In the genomic region with DNA sequence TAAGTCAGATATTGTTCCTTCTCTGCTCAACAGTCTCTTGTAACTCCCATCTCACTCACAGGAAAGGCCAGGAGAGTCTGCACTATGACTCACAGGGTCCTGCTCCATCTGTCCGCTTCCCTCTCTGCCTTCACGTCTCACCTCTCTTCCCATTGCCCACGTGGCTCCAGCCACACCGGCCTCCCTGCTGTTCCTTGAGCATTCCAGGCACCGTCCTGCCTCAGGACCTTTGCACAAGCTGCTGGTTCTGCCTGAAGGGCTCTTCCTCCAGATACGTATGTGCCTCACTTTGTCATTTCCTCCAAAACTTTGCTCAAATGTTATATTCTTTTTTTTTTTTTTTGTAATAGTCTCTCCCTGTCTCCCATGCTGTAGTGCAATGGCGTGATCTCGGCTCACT, we compare ENCODE assay signal across 1 cellular context.
A peak's percentile ranks its signal among the peaks of the same experiment; 100 is the strongest.
TF ChIP-seq lines count a peak whose summit lies in the region.

No MANE protein-coding gene starts in this region.

TF ChIP-seq in K562, 482 proteins besides CTCF, POLR2A, EP300 and RAD21:
- peak in 1 of 2 experiments; percentile 26; a peak in 1 of 4 replicates for TF ChIP-seq KDM1A (IDR thresholded peaks at IDR 0.05)
- TF ChIP-seq BCOR (IDR thresholded peaks at IDR 0.05): peak; percentile 70
- peak; percentile 55 for TF ChIP-seq RBM25 (IDR thresholded peaks at IDR 0.05; ENCODE audit: low read depth, low read length, severe bottlenecking)
